ENCODE assay signal across 25 cellular contexts in the genomic region with DNA sequence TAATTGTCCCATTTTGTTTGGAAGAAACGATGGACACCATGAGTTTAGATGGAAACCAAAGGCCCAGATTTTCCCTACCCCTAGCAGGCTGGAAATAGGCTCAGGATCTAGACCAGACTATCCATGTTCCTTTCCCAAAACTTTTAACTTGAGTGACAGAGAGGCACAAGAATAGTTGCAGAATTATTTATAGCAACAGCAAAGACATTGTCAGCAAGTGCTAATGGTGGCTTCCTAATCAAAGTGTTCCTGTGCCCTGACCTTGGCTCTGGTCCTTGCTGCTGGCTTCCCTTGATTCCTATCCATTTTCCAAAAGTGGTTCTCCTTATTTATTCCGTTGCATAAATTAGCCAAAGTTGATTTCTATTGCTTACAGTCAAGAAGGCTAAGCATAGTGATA.
A peak's percentile ranks its signal among the peaks of the same experiment; 100 is the strongest.
DNase-seq lines count a peak whose midpoint lies in the region; ATAC-seq and TF ChIP-seq lines count a peak whose summit lies in the region.
"Had no signal": no experiment of that assay in that cellular context is flagged by ENCODE, and none has a peak within 500 bp of the region (broad histone marks: within the 10 kb centered on the region; RNA-seq: fewer than 3 reads in every experiment).

No MANE protein-coding gene starts in this region.

- H3K4me1 ChIP-seq in left ventricle myocardium inferior, result no peaks in the 10 kb centered on the region
- H3K4me1 ChIP-seq: BE2C, BLaER1 had no signal

- H3K27ac Mint-ChIP-seq in glutamatergic neuron (ENCODE audit: unreplicated experiment), result peak overlapping the region; percentile 3
- H3K27ac Mint-ChIP-seq: CD14-positive monocyte; CD4-positive, alpha-beta memory T cell; CD4-positive, CD25-positive, alpha-beta regulatory T cell had no signal

- no peaks in the 10 kb centered on the region for H3K27me3 ChIP-seq in left ventricle myocardium inferior (ENCODE audit: low read depth)
- H3K27me3 ChIP-seq: BE2C, BLaER1 had no signal

- H3K4me1 Mint-ChIP-seq in glutamatergic neuron (ENCODE audit: low read depth, unreplicated experiment), result peaks cover 23% of the 10 kb centered on the region
- H3K4me1 Mint-ChIP-seq: CD14-positive monocyte had no signal

- H3K36me3 Mint-ChIP-seq in glutamatergic neuron (ENCODE audit: unreplicated experiment), result no peaks in the 10 kb centered on the region

- ATAC-seq in Right ventricle myocardium superior (ENCODE audit: poor library complexity) (peak; percentile 81), left ventricle myocardium superior (peak; percentile 88), GM18498 (IDR thresholded peaks at IDR 0.05; ENCODE audit: unreplicated experiment) (no peak), HG03520 (IDR thresholded peaks at IDR 0.05; ENCODE audit: unreplicated experiment) (no peak)
- ATAC-seq: GM12878 had no signal

- no peak overlapping the region for H3K4me3 Mint-ChIP-seq in glutamatergic neuron (ENCODE audit: unreplicated experiment)
- H3K4me3 Mint-ChIP-seq: CD14-positive monocyte; CD4-positive, alpha-beta memory T cell; CD4-positive, CD25-positive, alpha-beta regulatory T cell; CD8-positive, alpha-beta memory T cell had no signal

- H3K4me3 ChIP-seq in left ventricle myocardium inferior, result no peak overlapping the region
- H3K4me3 ChIP-seq: BLaER1, GM12878 had no signal

- DNase-seq in Right ventricle myocardium superior (no peak), left ventricle myocardium inferior (no peak), left ventricle myocardium superior (no peak), cardiac septum (ENCODE audit: low spot score) (no peak), glutamatergic neuron (no peak)
- DNase-seq: 8988T; ACHN; BE2C; C1 segment of cervical spinal cord; CD4-positive, alpha-beta memory T cell; CD4-positive, CD25-positive, alpha-beta regulatory T cell; CD8-positive, alpha-beta memory T cell; COR-L47; DMS 273 treated with DMSO at 0.1 percent for 48 hours; DMS153; DMS53; DMS79; DND-41; EL; GDM1 had no signal

- peaks cover 2% of the 10 kb centered on the region for H3K9me3 Mint-ChIP-seq in glutamatergic neuron (ENCODE audit: unreplicated experiment)
- H3K9me3 Mint-ChIP-seq: CD14-positive monocyte; CD4-positive, alpha-beta memory T cell; CD8-positive, alpha-beta memory T cell had no signal

- intact Hi-C loops in Right ventricle myocardium superior (cut with DNase I) (no loop called here), left ventricle myocardium inferior (cut with micrococcal nuclease) (no loop called here), left ventricle myocardium superior (cut with micrococcal nuclease) (no loop called here), cardiac septum (cut with DNase I) (no loop called here)

- H3K27ac ChIP-seq in left ventricle myocardium inferior (replicated peaks), result no peak overlapping the region
- H3K27ac ChIP-seq: BLaER1 had no signal

- peaks cover 7% of the 10 kb centered on the region for H3K27me3 Mint-ChIP-seq in glutamatergic neuron (ENCODE audit: unreplicated experiment)
- H3K27me3 Mint-ChIP-seq: CD4-positive, alpha-beta memory T cell; CD4-positive, CD25-positive, alpha-beta regulatory T cell; CD8-positive, alpha-beta memory T cell had no signal

- H3K36me3 ChIP-seq in left ventricle myocardium inferior, result peaks cover 4% of the 10 kb centered on the region
- H3K36me3 ChIP-seq: BE2C had no signal

- H3K9me3 ChIP-seq in left ventricle myocardium inferior (replicated peaks), result no peaks in the 10 kb centered on the region
- H3K9me3 ChIP-seq: BE2C, BLaER1 had no signal

- TF ChIP-seq CTCF in left ventricle myocardium inferior (IDR thresholded peaks at IDR 0.05; ENCODE audit: borderline replicate concordance), result no peak
- no peak for TF ChIP-seq CTCF in glutamatergic neuron (IDR thresholded peaks at IDR 0.05; ENCODE audit: partially characterized antibody, unreplicated experiment)

Comparison
In these comparisons a context has a peak if more than half of its experiments do, and no peak if none do; other contexts are left out.
1. ATAC-seq: peak in Right ventricle myocardium superior (single experiment) and left ventricle myocardium superior (single experiment); none in GM18498 (single experiment) and HG03520 (single experiment).